In genomic region chr11:124867700-124868099, GRCh38 we compare ENCODE assay signal across 9 cellular contexts. TPM values are rescaled to one million over a fixed set of nuclear protein-coding genes. Genes with fewer than 3 reads are reported as not detected.
DNase-seq lines count a peak whose midpoint lies in the region; ATAC-seq, FAIRE-seq and TF ChIP-seq lines count a peak whose summit lies in the region.
"Had no signal": no experiment of that assay in that cellular context is flagged by ENCODE, and none has a peak within 500 bp of the region (broad histone marks: within the 10 kb centered on the region; RNA-seq: fewer than 3 reads in every experiment).

No MANE protein-coding gene starts in this region.

- H3K4me1 Mint-ChIP-seq in GM23338: peaks cover 37% of the 10 kb centered on the region

- H3K27me3 Mint-ChIP-seq in GM23338 (ENCODE audit: insufficient read depth, low read depth, poor library complexity): peaks cover 100% of the 10 kb centered on the region

- H3K4me3 ChIP-seq in GM23338: no peak overlapping the region
- H3K4me3 ChIP-seq in OCI-LY3 (ENCODE audit: low read length): no peak overlapping the region
- no peak overlapping the region for H3K4me3 ChIP-seq in prostate gland

- H3K27ac Mint-ChIP-seq in GM23338: no peak overlapping the region

- intact Hi-C loops in prostate gland (cut with DNase I): no loop called here

- H3K79me2 ChIP-seq in GM23338 (replicated peaks; ENCODE audit: insufficient read depth) (no peaks in the 10 kb centered on the region), OCI-LY3 (ENCODE audit: low read length) (no peaks in the 10 kb centered on the region)

- H3K4me1 ChIP-seq in GM23338 (ENCODE audit: insufficient read depth): peaks cover 15% of the 10 kb centered on the region; the same call in 1 of the 2 replicates
- H3K4me1 ChIP-seq in OCI-LY3 (ENCODE audit: low read length): no peaks in the 10 kb centered on the region
- H3K4me1 ChIP-seq in prostate gland (replicated peaks): peaks cover 13% of the 10 kb centered on the region

- FAIRE-seq in RCC 7860 (lab: Jason Lieb, UNC): no peak

- H3K36me3 Mint-ChIP-seq in GM23338 (ENCODE audit: low read depth): no peaks in the 10 kb centered on the region; the same call in 2 of the 3 replicates
- H3K36me3 Mint-ChIP-seq: CD4-positive, alpha-beta memory T cell had no signal

- TF ChIP-seq CTCF in GM23338 (conservative IDR thresholded peaks at IDR 0.05; ENCODE audit: low read depth in 2 of 2): peak; percentile 51 to 72
- TF ChIP-seq CTCF in OCI-LY3 (IDR thresholded peaks at IDR 0.05; ENCODE audit: low read depth, low read length): peak; percentile 46
- TF ChIP-seq CTCF in prostate gland (IDR thresholded peaks at IDR 0.05): peak; percentile 15 to 32 (median 28)

- H3K4me2 ChIP-seq in GM23338: no peak overlapping the region
- H3K4me2 ChIP-seq in OCI-LY3 (ENCODE audit: low read length): no peak overlapping the region

- H3K36me3 ChIP-seq in GM23338 (ENCODE audit: insufficient read depth) (no peaks in the 10 kb centered on the region), OCI-LY3 (replicated peaks; ENCODE audit: low read depth, low read length) (no peaks in the 10 kb centered on the region), prostate gland (no peaks in the 10 kb centered on the region)

- H3K4me3 Mint-ChIP-seq in GM23338: peak overlapping the region; percentile 35; the same call in 1 of the 3 replicates

- H3K9me3 Mint-ChIP-seq in GM23338: no peaks in the 10 kb centered on the region; the same call in 2 of the 3 replicates
- H3K9me3 Mint-ChIP-seq: CD4-positive, alpha-beta memory T cell had no signal

- H3K27ac ChIP-seq in GM23338 (ENCODE audit: low read depth) (no peak overlapping the region), OCI-LY3 (ENCODE audit: low read length) (no peak overlapping the region), prostate gland (no peak overlapping the region)

- TF ChIP-seq POLR2A in erythroblast (IDR thresholded peaks at IDR 0.05; ENCODE audit: low read length): no peak
- no peak for TF ChIP-seq POLR2A in prostate gland (IDR thresholded peaks at IDR 0.05)

- H3K9me3 ChIP-seq in OCI-LY3 (ENCODE audit: insufficient read depth, low read length): no peaks in the 10 kb centered on the region
- no peaks in the 10 kb centered on the region for H3K9me3 ChIP-seq in prostate gland

- H4K20me1 ChIP-seq in GM23338 (replicated peaks; ENCODE audit: insufficient read depth) (peaks cover 26% of the 10 kb centered on the region), OCI-LY3 (ENCODE audit: insufficient read depth, low read length) (no peaks in the 10 kb centered on the region)

- H2AFZ ChIP-seq in GM23338: no peak overlapping the region
- no peak overlapping the region for H2AFZ ChIP-seq in OCI-LY3 (ENCODE audit: low read depth, low read length)

- H3K9ac ChIP-seq in OCI-LY3 (ENCODE audit: low read length): no peak overlapping the region

- peak; percentile 35 for DNase-seq in NCI-H748 (lab: John Stamatoyannopoulos, UW; ENCODE audit: unreplicated experiment)
- DNase-seq in NCI-H748 treated with DMSO at 0.1 percent for 48 hours (lab: John Stamatoyannopoulos, UW): no peak
- peak; percentile 74 for DNase-seq in GM23338 (ENCODE audit: low spot score)
- DNase-seq in erythroblast (lab: John Stamatoyannopoulos, UW): peak; percentile 21 to 22
- no peak for DNase-seq in prostate gland (ENCODE audit: low spot score)
- no peak for DNase-seq in NCI-H1436 treated with DMSO at 0.1 percent for 48 hours (lab: John Stamatoyannopoulos, UW)
- DNase-seq in RCC 7860 (ENCODE audit: low spot score): no peak

- peaks cover 100% of the 10 kb centered on the region for H3K27me3 ChIP-seq in GM23338 (ENCODE audit: insufficient read depth)
- peaks cover 6% of the 10 kb centered on the region; the same call in 1 of the 2 replicates for H3K27me3 ChIP-seq in OCI-LY3 (ENCODE audit: low read depth, low read length)
- peaks cover 39% of the 10 kb centered on the region for H3K27me3 ChIP-seq in prostate gland (replicated peaks; ENCODE audit: insufficient read depth)

- H3F3A ChIP-seq in GM23338 (replicated peaks; ENCODE audit: low read depth): no peaks in the 10 kb centered on the region

- 7% methylated on average over 8 of the region's 8 CpGs for WGBS in prostate gland

- H3K9me2 ChIP-seq in GM23338 (ENCODE audit: insufficient read depth): no peaks in the 10 kb centered on the region

- peak; percentile 42 for ATAC-seq in GM23338

TF ChIP-seq in GM23338, 12 proteins besides CTCF, POLR2A, EP300 and RAD21:
- TF ChIP-seq EZH2phosphoT487 (IDR thresholded peaks at IDR 0.05; ENCODE audit: unreplicated experiment) (no peak), ZNF331 (CRISPR knock-in tag; IDR thresholded peaks at IDR 0.05; ENCODE audit: low read depth) (no peak), EZH2 (IDR thresholded peaks at IDR 0.05; ENCODE audit: low read depth, unreplicated experiment) (peak; percentile 29)

RNA-seq across cellular contexts. Expression of gene ROBO3, which starts 2.5 kb away (rescaled TPM):
- 8.0 and 17.0 TPM in 2 replicates for total RNA-seq in GM23338 (2014; rRNA removed; shearing (Covaris generic))
- polyA plus RNA-seq in GM23338 (2016; fragmentation: Nextera tagmentation; extraction: Ambion mirVana): 21.0 and 21.4 TPM in 2 replicates
- total RNA-seq in prostate gland: 10 to 100 TPM; 18.0 to 30.6 TPM

RNA-seq across cellular contexts. Expression of gene ROBO4, which starts 30.0 kb away (rescaled TPM):
- total RNA-seq in GM23338 (2014; rRNA removed; shearing (Covaris generic)): not detected in 2 replicates
- polyA plus RNA-seq in GM23338 (2016; fragmentation: Nextera tagmentation; extraction: Ambion mirVana): 0.28 TPM in 1 of 2 replicates, not detected in the other
- 10 to 100 TPM in 1 of 2 donors, 1 to 10 TPM in 1; 8.5 to 22.0 TPM for total RNA-seq in prostate gland
- total RNA-seq: CD4-positive, alpha-beta memory T cell had no signal
- polyA plus RNA-seq: CD4-positive, alpha-beta memory T cell had no signal

RNA-seq across cellular contexts. Expression of gene HEPN1, which starts 51.4 kb away (rescaled TPM):
- total RNA-seq in GM23338 (2014; rRNA removed; shearing (Covaris generic)): not detected in 2 replicates
- not detected in 2 replicates for polyA plus RNA-seq in GM23338 (2016; fragmentation: Nextera tagmentation; extraction: Ambion mirVana)
- total RNA-seq in prostate gland: not detected
- total RNA-seq: CD4-positive, alpha-beta memory T cell had no signal
- polyA plus RNA-seq: CD4-positive, alpha-beta memory T cell had no signal

Comparison
In these comparisons a context has a peak if more than half of its experiments do, and no peak if none do; other contexts are left out.
1. DNase-seq: peak in NCI-H748 (single experiment), GM23338 (single experiment) and erythroblast (2 of 2); none in NCI-H748 treated with DMSO at 0.1 percent for 48 hours (single experiment), prostate gland (single experiment), NCI-H1436 treated with DMSO at 0.1 percent for 48 hours (single experiment) and RCC 7860 (single experiment).
2. Peak in every context shown above with its lines, with median percentiles within 50 percentile points of each other: CTCF ChIP-seq.